In genomic region chr10:77949167-77949566, GRCh38 we compare ENCODE assay signal across 10 cellular contexts. TPM values are rescaled to one million over a fixed set of nuclear protein-coding genes. Genes with fewer than 3 reads are reported as not detected.
DNase-seq lines count a peak whose midpoint lies in the region; ATAC-seq and TF ChIP-seq lines count a peak whose summit lies in the region.
"Had no signal": no experiment of that assay in that cellular context is flagged by ENCODE, and none has a peak within 500 bp of the region (broad histone marks: within the 10 kb centered on the region; RNA-seq: fewer than 3 reads in every experiment).

No MANE protein-coding gene starts in this region.

- TF ChIP-seq POLR2A in esophagus squamous epithelium (IDR thresholded peaks at IDR 0.05): no peak
- no peak for TF ChIP-seq POLR2A in prostate gland (IDR thresholded peaks at IDR 0.05)

- no peaks in the 10 kb centered on the region for H3K27me3 ChIP-seq in Panc1 (ENCODE audit: control insufficient read depth, insufficient read depth, low read length)
- peaks cover 0 to 17% (median 0%) of the 10 kb centered on the region in 4 donors for H3K27me3 ChIP-seq in esophagus squamous epithelium
- H3K27me3 ChIP-seq in prostate gland (replicated peaks; ENCODE audit: insufficient read depth): no peaks in the 10 kb centered on the region

- peak; percentile 47 for DNase-seq in GDM1 (lab: John Stamatoyannopoulos, UW)
- DNase-seq in Panc1 (ENCODE audit: low read depth, low spot score): peak; percentile 73
- DNase-seq in esophagus squamous epithelium (lab: John Stamatoyannopoulos, UW): no peak
- DNase-seq in prostate gland (ENCODE audit: low spot score): peak; percentile 59
- DNase-seq in posterior vena cava (ENCODE audit: low spot score): no peak
- DNase-seq in SHP77 (lab: John Stamatoyannopoulos, UW): no peak
- DNase-seq in NCI-H1436 treated with DMSO at 0.1 percent for 48 hours (lab: John Stamatoyannopoulos, UW): no peak
- DNase-seq: right cardiac atrium had no signal

- BruUV-seq in Panc1 (replicated peaks; lab: Mats Ljungman, UMichigan): no TSS peak

- H3K36me3 ChIP-seq in Panc1 (ENCODE audit: control insufficient read depth, insufficient read depth, low read length) (no peaks in the 10 kb centered on the region), esophagus squamous epithelium (no peaks in the 10 kb centered on the region), prostate gland (no peaks in the 10 kb centered on the region)

- peak overlapping the region in 1 of 2 experiments; percentile 10; a peak in 1 of 4 replicates for H3K4me3 ChIP-seq in Panc1 (ENCODE audit: low read depth in 2 of 2, low read length in 2 of 2)
- peak overlapping the region in 1 of 4 donors; percentile 26 for H3K4me3 ChIP-seq in esophagus squamous epithelium
- no peak overlapping the region for H3K4me3 ChIP-seq in prostate gland

- WGBS in esophagus squamous epithelium, 2 donors: 13 to 20% methylated on average over 3 to 7 of the region's 7 CpGs
- WGBS in prostate gland: 19% methylated on average over 7 of the region's 7 CpGs

- H3K9me3 ChIP-seq in Panc1 (ENCODE audit: control insufficient read depth, insufficient read depth, low read depth, low read length) (no peaks in the 10 kb centered on the region), esophagus squamous epithelium (peaks cover 0 to 26% (median 22%) of the 10 kb centered on the region in 3 donors), prostate gland (no peaks in the 10 kb centered on the region)

- no peak for TF ChIP-seq CTCF in Panc1 (IDR thresholded peaks at IDR 0.05)
- TF ChIP-seq CTCF in esophagus squamous epithelium (IDR thresholded peaks at IDR 0.05): no peak
- TF ChIP-seq CTCF in prostate gland (IDR thresholded peaks at IDR 0.05): no peak

- POLR2A ChIA-PET in Panc1 (lab: Charles Lee): interaction anchor here (0.5 kb wide), 1 partner anchor 38 kb away, joined by 8 read pairs; no protein-coding TSS in a partner anchor

- ATAC-seq in Panc1 (peak; percentile 97), HG02870 (IDR thresholded peaks at IDR 0.05; ENCODE audit: unreplicated experiment) (no peak)

- peaks cover 23% of the 10 kb centered on the region for H3K4me1 ChIP-seq in Panc1 (ENCODE audit: control insufficient read depth, insufficient read depth, low read length)
- H3K4me1 ChIP-seq in esophagus squamous epithelium: peaks cover 0 to 22% (median 0%) of the 10 kb centered on the region in 3 donors
- no peaks in the 10 kb centered on the region for H3K4me1 ChIP-seq in prostate gland (replicated peaks)

- CTCF ChIA-PET in Panc1 (lab: Charles Lee): no interaction called here

- peak overlapping the region; percentile 80 for H3K27ac ChIP-seq in Panc1 (ENCODE audit: low read length)
- peak overlapping the region; percentile 55 to 73 (median 58) for H3K27ac ChIP-seq in esophagus squamous epithelium
- peak overlapping the region in 1 of 2 donors; percentile 13 for H3K27ac ChIP-seq in prostate gland
- H3K27ac ChIP-seq: KMS-11 had no signal

- in situ Hi-C loops in Panc1 (cut with HindIII; ENCODE audit: low pct_unique_long_range_greater_than_20kb, low sequenced_read_pairs): no loop called here

- intact Hi-C loops in Panc1 (cut with micrococcal nuclease; ENCODE audit: unreplicated experiment): no loop called here
- intact Hi-C loops in esophagus squamous epithelium (cut with DNase I): no loop called here
- intact Hi-C loops in prostate gland (cut with DNase I): no loop called here
- intact Hi-C loops in posterior vena cava (cut with DNase I): no loop called here

RNA-seq across cellular contexts. Expression of gene DLG5, which starts 22.6 kb away (rescaled TPM):
- 85.6 TPM for total RNA-seq in Panc1 (2021; ENCODE audit: unreplicated experiment)
- 93.6 TPM for polyA plus RNA-seq in Panc1 (2012; ENCODE audit: insufficient read length)
- 10 to 100 TPM; 34.1 to 50.9 (median 41.3) TPM for total RNA-seq in esophagus squamous epithelium
- total RNA-seq in prostate gland: 100 to 1,000 TPM in 1 of 2 donors, 10 to 100 TPM in 1; 72.3 to 134 TPM
- total RNA-seq in posterior vena cava: 10 to 100 TPM; 34.4 to 39.9 TPM

Comparison
In these comparisons a context has a peak if more than half of its experiments do, and no peak if none do; other contexts are left out.
1. DNase-seq: peak in GDM1 (single experiment), Panc1 (single experiment) and prostate gland (single experiment); none in esophagus squamous epithelium (single experiment), posterior vena cava (single experiment), SHP77 (0 of 2) and NCI-H1436 treated with DMSO at 0.1 percent for 48 hours (single experiment).